Comparison of ENCODE assay signal across 19 cellular contexts in the genomic region with DNA sequence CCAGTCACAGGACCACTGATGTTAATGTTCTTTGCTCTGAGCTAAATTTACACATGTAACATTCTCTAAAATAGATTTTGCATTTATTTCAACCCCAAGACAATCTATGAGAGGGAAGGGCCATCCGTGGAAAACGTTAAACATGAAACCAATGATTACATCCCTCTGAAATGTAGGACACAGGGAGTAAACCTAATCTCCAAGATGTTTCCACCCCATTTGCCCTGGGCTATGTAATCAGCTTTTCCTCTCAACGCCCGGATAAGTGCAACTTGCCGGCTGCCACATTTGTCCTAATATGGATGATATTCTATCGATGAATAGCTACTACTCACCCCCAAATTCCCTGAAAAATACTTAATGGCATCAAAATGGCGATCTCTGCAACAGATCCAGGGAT. TPM values are rescaled to one million over a fixed set of nuclear protein-coding genes. Genes with fewer than 3 reads are reported as not detected.
DNase-seq lines count a peak whose midpoint lies in the region; ATAC-seq, FAIRE-seq and TF ChIP-seq lines count a peak whose summit lies in the region.
"Had no signal": no experiment of that assay in that cellular context is flagged by ENCODE, and none has a peak within 500 bp of the region (broad histone marks: within the 10 kb centered on the region; RNA-seq: fewer than 3 reads in every experiment).

No MANE protein-coding gene starts in this region.

- H3K4me2 ChIP-seq in HCT116 (ENCODE audit: low read length) (peak overlapping the region; percentile 69), keratinocyte (ENCODE audit: control insufficient read depth, extremely low read depth, insufficient read depth, low read depth, low read length) (peak overlapping the region; percentile 86)

- no peak overlapping the region for H2AFZ ChIP-seq in HCT116 (ENCODE audit: low read depth, low read length, poor library complexity, severe bottlenecking)
- no peak overlapping the region for H2AFZ ChIP-seq in keratinocyte (ENCODE audit: control insufficient read depth, low read length)

- H3K9ac ChIP-seq in HCT116 (ENCODE audit: low read length): no peak overlapping the region
- no peak overlapping the region for H3K9ac ChIP-seq in keratinocyte (ENCODE audit: control insufficient read depth, extremely low read depth, insufficient read depth, low read length)

- no peak for TF ChIP-seq RAD21 in HCT116 (IDR thresholded peaks at IDR 0.05; ENCODE audit: low read depth)

- TF ChIP-seq CTCF in HCT116 (IDR thresholded peaks at IDR 0.05 in 2 of 3, conservative IDR thresholded peaks at IDR 0.05 in 1 of 3; ENCODE audit: borderline replicate concordance in 1 of 3, insufficient read depth in 1 of 3, low read depth in 2 of 3, low read length in 2 of 3) (no peak), keratinocyte (optimal IDR thresholded peaks at IDR 0.05 in 1 of 3, IDR thresholded peaks at IDR 0.05 in 1 of 3, conservative IDR thresholded peaks at IDR 0.05 in 1 of 3; ENCODE audit: extremely low read depth in 1 of 3, insufficient read depth in 2 of 3, low read length in 3 of 3) (no peak), pancreas (IDR thresholded peaks at IDR 0.05) (no peak), GM10266 (IDR thresholded peaks at IDR 0.05; ENCODE audit: control insufficient read depth, insufficient read depth, low read depth, missing control alignments) (no peak)

- H3K79me2 ChIP-seq in HCT116 (ENCODE audit: insufficient read depth, low read length) (no peaks in the 10 kb centered on the region), keratinocyte (ENCODE audit: control insufficient read depth, insufficient read depth, low read length) (no peaks in the 10 kb centered on the region)

- no peaks in the 10 kb centered on the region for H3K9me3 ChIP-seq in HCT116 (ENCODE audit: control insufficient read depth in 1 of 2, insufficient read depth in 1 of 2, low read depth in 1 of 2, low read length in 2 of 2)
- no peaks in the 10 kb centered on the region for H3K9me3 ChIP-seq in keratinocyte (ENCODE audit: control insufficient read depth, low read depth, low read length)
- H3K9me3 ChIP-seq in pancreas: no peaks in the 10 kb centered on the region
- H3K9me3 ChIP-seq: BLaER1 treated with 17β-estradiol and CSF1 and Interleukin-3, amounts not matched to agents 10 nM and 100 nM; breast epithelium; gastroesophageal sphincter; Peyer's patch had no signal

- H3K4me1 ChIP-seq in HCT116 (ENCODE audit: control insufficient read depth in 1 of 2, insufficient read depth in 2 of 2, low read length in 2 of 2): peaks cover 20 to 32% of the 10 kb centered on the region in 2 experiments
- peaks cover 16% of the 10 kb centered on the region for H3K4me1 ChIP-seq in keratinocyte (ENCODE audit: control insufficient read depth, extremely low read depth, insufficient read depth, low read length)
- no peaks in the 10 kb centered on the region for H3K4me1 ChIP-seq in pancreas
- H3K4me1 ChIP-seq: breast epithelium, gastroesophageal sphincter had no signal

- POLR2A ChIA-PET in HCT116 (lab: Charles Lee): interaction anchor here (2.0 kb wide), 1 partner anchor 15 kb away, joined by 4 read pairs; no protein-coding TSS in a partner anchor

- no peak for TF ChIP-seq POLR2A in HCT116 (IDR thresholded peaks at IDR 0.05; ENCODE audit: borderline replicate concordance, extremely low read depth, insufficient read depth, insufficient read length)

- no TSS peak for BruUV-seq in HCT116 (replicated peaks; lab: Mats Ljungman, UMichigan)

- RAD21 ChIA-PET in HCT116 (lab: Charles Lee; ENCODE audit: low non-redundant PET in 1 of 2, low total read pairs in 2 of 2, uncharacterized antibody in 2 of 2, unreplicated experiment in 2 of 2): no interaction called here

- FAIRE-seq in keratinocyte (lab: Jason Lieb, UNC) (no peak), pancreas (lab: Jason Lieb, UNC) (no peak)
- FAIRE-seq: G401.6 had no signal

- H3K27me3 ChIP-seq in HCT116 (ENCODE audit: insufficient read depth, low read length): peaks cover 9% of the 10 kb centered on the region; the same call in 1 of the 2 replicates
- no peaks in the 10 kb centered on the region for H3K27me3 ChIP-seq in keratinocyte (ENCODE audit: control insufficient read depth, extremely low read depth, insufficient read depth, low read length)
- no peaks in the 10 kb centered on the region for H3K27me3 ChIP-seq in pancreas
- H3K27me3 ChIP-seq: BLaER1 treated with 17β-estradiol and CSF1 and Interleukin-3, amounts not matched to agents 10 nM and 100 nM; breast epithelium; Peyer's patch had no signal

- CTCF ChIA-PET in HCT116 (lab: Charles Lee): interaction anchor here (1.4 to 1.7 kb wide), 3 partner anchors 15 to 500 kb away, joined by 3 to 11 read pairs (median 3); no protein-coding TSS in a partner anchor

- H3K4me3 ChIP-seq in HCT116 (replicated peaks in 1 of 2; ENCODE audit: low read depth in 1 of 2, low read length in 2 of 2): no peak overlapping the region
- H3K4me3 ChIP-seq in keratinocyte (ENCODE audit: control insufficient read depth in 2 of 3, extremely low read depth in 1 of 3, insufficient read depth in 2 of 3, low read depth in 1 of 3, low read length in 3 of 3): peak overlapping the region in 2 of 3 experiments; percentile 48 to 61
- no peak overlapping the region for H3K4me3 ChIP-seq in pancreas

- H3K27ac ChIP-seq in HCT116 (ENCODE audit: low read depth, low read length) (no peak overlapping the region), keratinocyte (ENCODE audit: control insufficient read depth, insufficient read depth, low read length) (no peak overlapping the region), pancreas (no peak overlapping the region)
- H3K27ac ChIP-seq: breast epithelium, gastroesophageal sphincter, HL-60 had no signal

- no peaks in the 10 kb centered on the region for H3K9me1 ChIP-seq in keratinocyte (ENCODE audit: control insufficient read depth, extremely low read depth, insufficient read depth, low read length)

- no peaks in the 10 kb centered on the region for H3K9me2 ChIP-seq in HCT116 (ENCODE audit: insufficient read depth)

- DNase-seq in ACHN (peak; percentile 61), HCT116 (ENCODE audit: low read depth, low spot score) (no peak), RPMI7951 (ENCODE audit: low read depth) (peak; percentile 65), keratinocyte (ENCODE audit: low read depth, low spot score) (no peak), D341Med (ENCODE audit: low spot score) (no peak), pancreas (no peak), GM10266 (ENCODE audit: extremely low spot score) (no peak)
- DNase-seq: effector memory CD4-positive, alpha-beta T cell; H9; NCI-H2171; stimulated activated naive CD8-positive, alpha-beta T cell treated with anti-CD3 and anti-CD28 coated beads, Interleukin-15, amount 100 ng/mL, for 72 hours had no signal

- H3K36me3 ChIP-seq in HCT116 (ENCODE audit: control insufficient read depth in 1 of 2, insufficient read depth in 2 of 2, low read length in 2 of 2): no peaks in the 10 kb centered on the region
- H3K36me3 ChIP-seq in keratinocyte (ENCODE audit: control insufficient read depth in 2 of 2, extremely low read depth in 1 of 2, insufficient read depth in 2 of 2, low read length in 2 of 2): no peaks in the 10 kb centered on the region
- no peaks in the 10 kb centered on the region for H3K36me3 ChIP-seq in pancreas
- H3K36me3 ChIP-seq: BLaER1 treated with 17β-estradiol and CSF1 and Interleukin-3, amounts not matched to agents 10 nM and 100 nM; breast epithelium; gastroesophageal sphincter; Peyer's patch had no signal

- intact Hi-C loops in HCT116 (cut with micrococcal nuclease): no loop called here
- intact Hi-C loops in pancreas (cut with DNase I): no loop called here

- H4K20me1 ChIP-seq in HCT116 (ENCODE audit: insufficient read depth) (no peaks in the 10 kb centered on the region), keratinocyte (ENCODE audit: control insufficient read depth, extremely low read depth, insufficient read depth, low read length) (no peaks in the 10 kb centered on the region)
- H4K20me1 ChIP-seq: BLaER1 treated with 17β-estradiol and CSF1 and Interleukin-3, amounts not matched to agents 10 nM and 100 nM had no signal

- dilution Hi-C loops in keratinocyte (cut with MboI; ENCODE audit: extremely low pct_ligation_motif_present, low sequenced_read_pairs): no loop called here

- no peak for ATAC-seq in HCT116
- ATAC-seq in pancreas: no peak
- no peak for ATAC-seq in GM19397 (IDR thresholded peaks at IDR 0.05; ENCODE audit: unreplicated experiment)
- ATAC-seq: gastroesophageal sphincter, sciatic nerve had no signal

- in situ Hi-C loops in ACHN (cut with HindIII; ENCODE audit: low pct_ligation_motif_present, low pct_unique_long_range_greater_than_20kb, low sequenced_read_pairs): no loop called here

- 77% methylated on average over 7 of the region's 7 CpGs for WGBS in pancreas, 2 donors

TF ChIP-seq in HCT116, 20 proteins besides CTCF, POLR2A, EP300 and RAD21 (continues in another document):
- no peak for TF ChIP-seq CEBPB (IDR thresholded peaks at IDR 0.05; ENCODE audit: low read depth)
- TF ChIP-seq ZBTB33 (IDR thresholded peaks at IDR 0.05; ENCODE audit: extremely low read depth, insufficient replicate concordance, low read length): no peak
- no peak for TF ChIP-seq SIN3A (IDR thresholded peaks at IDR 0.05; ENCODE audit: low read depth)

RNA-seq across cellular contexts. Expression of gene FMN1, which starts 6.4 kb away (rescaled TPM):
- 0.39 TPM for total RNA-seq in HCT116 (2021; ENCODE audit: unreplicated experiment)
- 0.07 and 0.10 TPM in 2 replicates for polyA plus RNA-seq in HCT116 (2012)
- 5.0 and 5.8 TPM in 2 replicates for total RNA-seq in RPMI7951 (2014; rRNA removed; shearing (Covaris generic))
- polyA plus RNA-seq in keratinocyte: 0.15 to 0.71 TPM (median 0.40 TPM) in 3 replicates
- 1.9 TPM for polyA plus RNA-seq in keratinocyte (2011; ENCODE audit: low read depth)
- 0.27 and 0.36 TPM in 2 replicates for polyA plus RNA-seq in keratinocyte (2011; cell fraction: cytosol; rRNA removed)
- polyA plus RNA-seq in keratinocyte (2011; cell fraction: nucleus; rRNA removed): 0.63 and 1.6 TPM in 2 replicates
- polyA plus RNA-seq in keratinocyte (2012; ENCODE audit: low replicate concordance): 0.62 and 0.93 TPM in 2 replicates
- 0.92 to 3.3 TPM (median 1.2 TPM) in 3 replicates for polyA minus RNA-seq in keratinocyte
- polyA minus RNA-seq in keratinocyte (2011; cell fraction: cytosol; rRNA and poly(A)+ RNA removed): 1.3 TPM
- 2.7 and 2.8 TPM in 2 replicates for polyA minus RNA-seq in keratinocyte (2011; cell fraction: nucleus; rRNA and poly(A)+ RNA removed)
- 10 to 100 TPM in 1 of 6 donors, 1 to 10 TPM in 5; 2.6 to 10.2 (median 4.1) TPM for total RNA-seq in pancreas
- polyA plus RNA-seq in pancreas: 1 to 10 TPM; 1.9 to 2.3 TPM

Comparison
In these comparisons a context has a peak if more than half of its experiments do, and no peak if none do; other contexts are left out.
1. DNase-seq: peak in ACHN (single experiment) and RPMI7951 (single experiment); none in HCT116 (single experiment), keratinocyte (single experiment), D341Med (single experiment), pancreas (0 of 6) and GM10266 (single experiment).
2. H3K4me3 ChIP-seq: peak in keratinocyte (2 of 3); none in HCT116 (0 of 2) and pancreas (0 of 4).